In the genomic region with DNA sequence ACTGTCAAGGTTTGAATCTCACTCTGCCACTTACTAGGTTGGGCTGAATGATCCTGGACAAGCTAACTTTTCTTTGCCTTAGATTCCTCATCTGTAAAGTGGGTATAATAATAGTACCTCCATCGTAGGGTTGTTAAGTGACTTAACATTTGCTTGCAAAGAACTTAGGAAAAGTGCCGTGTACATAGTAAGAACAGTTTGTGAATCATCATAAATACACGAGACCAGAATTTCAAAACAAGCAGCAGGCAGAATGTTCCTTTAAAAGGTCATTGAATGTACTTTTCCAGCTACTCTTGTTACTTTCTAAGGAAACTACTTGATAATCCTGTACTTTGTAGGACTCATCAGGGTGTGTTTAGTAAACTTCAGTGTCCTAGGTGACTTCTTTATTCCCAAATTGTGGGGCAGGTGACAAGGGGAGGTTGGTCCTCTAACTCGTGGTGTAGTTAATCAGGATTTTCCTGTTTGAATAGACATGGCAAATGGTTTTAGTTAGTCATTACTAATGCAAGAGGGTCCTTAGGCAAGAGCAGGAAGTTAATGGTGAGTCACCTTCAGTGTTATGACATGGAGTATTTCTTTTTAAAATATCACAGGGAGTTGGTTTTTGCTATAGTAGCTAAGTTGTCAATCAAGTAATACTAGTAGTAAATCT, we compare ENCODE assay signal across 8 cellular contexts.
DNase-seq lines count a peak whose midpoint lies in the region; ATAC-seq and TF ChIP-seq lines count a peak whose summit lies in the region.

No MANE protein-coding gene starts in this region.

- H3K27ac ChIP-seq in RWPE1: no peak overlapping the region
- peak overlapping the region; percentile 58 to 80 (median 66) for H3K27ac ChIP-seq in sigmoid colon
- peak overlapping the region in 2 of 8 donors; percentile 1 to 43 for H3K27ac ChIP-seq in spleen

- peaks cover 0 to 17% (median 10%) of the 10 kb centered on the region in 4 donors for H3K4me1 ChIP-seq in sigmoid colon
- H3K4me1 ChIP-seq in spleen: no peaks in the 10 kb centered on the region

- H3K36me3 ChIP-seq in sigmoid colon (peaks cover 0 to 10% (median 0%) of the 10 kb centered on the region in 4 donors), spleen (no peaks in the 10 kb centered on the region)

- H3K4me3 ChIP-seq in fibroblast of the aortic adventitia (ENCODE audit: low read depth, low read length): no peak overlapping the region
- no peak overlapping the region for H3K4me3 ChIP-seq in sigmoid colon
- no peak overlapping the region for H3K4me3 ChIP-seq in spleen

- TF ChIP-seq EP300 in sigmoid colon (IDR thresholded peaks at IDR 0.05): no peak

- DNase-seq in ELR (ENCODE audit: low read depth): peak; percentile 96
- peak; percentile 94 for DNase-seq in RWPE1 (ENCODE audit: low spot score)
- DNase-seq in fibroblast of the aortic adventitia (ENCODE audit: low read depth): peak; percentile 90
- no peak for DNase-seq in sigmoid colon
- DNase-seq in DMS79 (lab: John Stamatoyannopoulos, UW): no peak
- DNase-seq in GM10248 (ENCODE audit: extremely low spot score): no peak
- DNase-seq in spleen: no peak

- POLR2A ChIA-PET in RWPE1 (lab: Yijun Ruan, JAX; ENCODE audit: low non-redundant PET): no interaction called here
- POLR2A ChIA-PET in GM10248 (lab: Yijun Ruan, JAX): no interaction called here

- TF ChIP-seq CTCF in RWPE1 (conservative IDR thresholded peaks at IDR 0.05; ENCODE audit: low read depth): no peak
- TF ChIP-seq CTCF in fibroblast of the aortic adventitia (IDR thresholded peaks at IDR 0.05; ENCODE audit: insufficient read depth, low read length): no peak
- TF ChIP-seq CTCF in sigmoid colon (IDR thresholded peaks at IDR 0.05): no peak
- no peak for TF ChIP-seq CTCF in GM10248 (IDR thresholded peaks at IDR 0.05; ENCODE audit: control extremely low read depth, extremely low read depth, low read depth, missing control alignments)
- no peak for TF ChIP-seq CTCF in spleen (IDR thresholded peaks at IDR 0.05 in 8 of 11, conservative IDR thresholded peaks at IDR 0.05 in 3 of 11)

- no peaks in the 10 kb centered on the region for H3K9me3 ChIP-seq in sigmoid colon
- no peaks in the 10 kb centered on the region for H3K9me3 ChIP-seq in spleen

- H3K27me3 ChIP-seq in sigmoid colon: no peaks in the 10 kb centered on the region
- no peaks in the 10 kb centered on the region for H3K27me3 ChIP-seq in spleen (replicated peaks in 1 of 7)

- TF ChIP-seq POLR2A in sigmoid colon (IDR thresholded peaks at IDR 0.05) (no peak), spleen (IDR thresholded peaks at IDR 0.05) (no peak)

- WGBS in sigmoid colon, 2 donors: 41 to 52% methylated on average over 4 of the region's 4 CpGs
- WGBS in spleen, 5 donors: 61 to 74% (median 64%) methylated on average over 4 of the region's 4 CpGs

- no peak for ATAC-seq in HG03097 (IDR thresholded peaks at IDR 0.05; ENCODE audit: low FRiP score, unreplicated experiment)

- intact Hi-C loops in sigmoid colon (cut with DNase I): no loop called here
- intact Hi-C loops in spleen (cut with DNase I; ENCODE audit: low total_unique reads): no loop called here

- CTCF ChIA-PET in RWPE1 (lab: Yijun Ruan, JAX) (interaction anchor here (1.3 kb wide), 1 partner anchor 91 kb away, joined by 4 read pairs; no protein-coding TSS in a partner anchor), GM10248 (lab: Yijun Ruan, JAX) (interaction anchor here (1.7 to 1.9 kb wide), 2 partner anchors 10 kb away, joined by 4 to 8 read pairs; no protein-coding TSS in a partner anchor)

Comparison
In these comparisons a context has a peak if more than half of its experiments do, and no peak if none do; other contexts are left out.
1. DNase-seq: peak in ELR (single experiment), RWPE1 (single experiment) and fibroblast of the aortic adventitia (single experiment); none in sigmoid colon (single experiment), DMS79 (single experiment), GM10248 (single experiment) and spleen (single experiment).